In genomic region chr10:70728328-70728727, GRCh38 we compare ENCODE assay signal across 32 cellular contexts. TPM values are rescaled to one million over a fixed set of nuclear protein-coding genes. Genes with fewer than 3 reads are reported as not detected.
"Had no signal": no experiment of that assay in that cellular context is flagged by ENCODE, and none has a peak within 500 bp of the region (broad histone marks: within the 10 kb centered on the region; RNA-seq: fewer than 3 reads in every experiment).

No MANE protein-coding gene starts in this region.

- FAIRE-seq: astrocyte, colon had no signal

- H3K4me1 ChIP-seq: foreskin keratinocyte, gastrocnemius medialis had no signal

- H3K9me3 ChIP-seq: esophagus muscularis mucosa, gastrocnemius medialis had no signal

- ATAC-seq: activated naive CD4-positive, alpha-beta T cell treated with anti-CD3 and anti-CD28 coated beads, Interleukin-2, amount 50 U/mL, for 72 hours; activated T-cell treated with anti-CD3 and anti-CD28 coated beads, Interleukin-2, amount 50 U/mL, for 72 hours; effector memory CD8-positive, alpha-beta T cell; foreskin keratinocyte; gastrocnemius medialis; WTC11 had no signal

- H3K4me3 ChIP-seq: esophagus muscularis mucosa, gastrocnemius medialis had no signal

- H3K27ac ChIP-seq: brain microvascular endothelial cell, esophagus muscularis mucosa, foreskin keratinocyte, gastrocnemius medialis had no signal

- H3K36me3 ChIP-seq: brain microvascular endothelial cell, esophagus muscularis mucosa, gastrocnemius medialis had no signal

- DNase-seq: activated CD4-positive, alpha-beta memory T cell treated with anti-CD3 and anti-CD28 coated beads, Interleukin-2, amount 10 ng/mL, durations not matched to agents 7 days and 5 days; activated CD4-positive, alpha-beta T cell treated with anti-CD3 and anti-CD28 coated beads for 1 hour; activated CD4-positive, alpha-beta T cell treated with anti-CD3 and anti-CD28 coated beads for 4 hours; activated CD4-positive, alpha-beta T cell treated with anti-CD3 and anti-CD28 coated beads, Interleukin-2, amount 10 ng/mL, durations not matched to agents 7 days and 5 days; activated CD4-positive, alpha-beta T cell treated with anti-CD3 and anti-CD28 coated beads, Interleukin-2, amount 50 U/mL, for 4 hours; activated CD8-positive, alpha-beta memory T cell treated with anti-CD3 and anti-CD28 coated beads, Interleukin-2, amount 50 U/mL, for 48 hours; activated gamma-delta T cell; activated naive CD4-positive, alpha-beta T cell; activated naive CD4-positive, alpha-beta T cell treated with anti-CD3 and anti-CD28 coated beads, Interleukin-2, amount 10 ng/mL, durations not matched to agents 7 days and 5 days; activated naive CD8-positive, alpha-beta T cell treated with anti-CD3 and anti-CD28 coated beads, Interleukin-2, amount 10 ng/mL, durations not matched to agents 7 days and 5 days; activated T-cell treated with anti-CD3 and anti-CD28 coated beads for 4 hours; activated T-cell treated with anti-CD3 and anti-CD28 coated beads, Interleukin-2, amount 50 U/mL, for 24 hours; activated T-cell treated with anti-CD3 and anti-CD28 coated beads, Interleukin-2, amount 50 U/mL, for 72 hours; brain microvascular endothelial cell; cortex of kidney; dermis blood vessel endothelial cell; effector CD4-positive, alpha-beta T cell; effector memory CD8-positive, alpha-beta T cell; erythroblast; gastrocnemius medialis; glutamatergic neuron; T-helper 2 cell had no signal

- H3K27me3 ChIP-seq: brain microvascular endothelial cell, esophagus muscularis mucosa, gastrocnemius medialis had no signal

RNA-seq across cellular contexts. Expression of gene ADAMTS14, which starts 56.0 kb away (rescaled TPM):
- total RNA-seq: activated CD4-positive, alpha-beta memory T cell treated with anti-CD3 and anti-CD28 coated beads, Interleukin-2, amount 10 ng/mL, durations not matched to agents 7 days and 5 days; activated CD4-positive, alpha-beta T cell treated with anti-CD3 and anti-CD28 coated beads, Interleukin-2, amount 10 ng/mL, durations not matched to agents 7 days and 5 days; activated naive CD8-positive, alpha-beta T cell treated with anti-CD3 and anti-CD28 coated beads, Interleukin-2, amount 10 ng/mL, durations not matched to agents 7 days and 5 days; foreskin keratinocyte had no signal

RNA-seq across cellular contexts. Expression of gene TBATA, which starts 56.8 kb away (rescaled TPM):
- total RNA-seq: activated CD4-positive, alpha-beta memory T cell treated with anti-CD3 and anti-CD28 coated beads, Interleukin-2, amount 10 ng/mL, durations not matched to agents 7 days and 5 days; activated CD4-positive, alpha-beta T cell treated with anti-CD3 and anti-CD28 coated beads, Interleukin-2, amount 10 ng/mL, durations not matched to agents 7 days and 5 days; activated naive CD4-positive, alpha-beta T cell treated with anti-CD3 and anti-CD28 coated beads, Interleukin-2, amount 50 U/mL, for 72 hours; activated naive CD8-positive, alpha-beta T cell treated with anti-CD3 and anti-CD28 coated beads, Interleukin-2, amount 10 ng/mL, durations not matched to agents 7 days and 5 days; activated T-cell treated with anti-CD3 and anti-CD28 coated beads, Interleukin-2, amount 50 U/mL, for 72 hours; astrocyte; bronchial epithelial cell; cardiac septum; chondrocyte; dermis blood vessel endothelial cell; esophagus muscularis mucosa; foreskin keratinocyte; gastrocnemius medialis; T-helper 1 cell treated with Interleukin-12 subunit alpha and Interleukin-12 subunit beta and Interleukin-4 antibody, amounts not matched to agents 30 ng/mL and 1 ng/mL, for 36 hours; WTC11 had no signal
- polyA plus RNA-seq: foreskin keratinocyte had no signal
